Comparison of ENCODE assay signal across 21 cellular contexts in the genomic region with DNA sequence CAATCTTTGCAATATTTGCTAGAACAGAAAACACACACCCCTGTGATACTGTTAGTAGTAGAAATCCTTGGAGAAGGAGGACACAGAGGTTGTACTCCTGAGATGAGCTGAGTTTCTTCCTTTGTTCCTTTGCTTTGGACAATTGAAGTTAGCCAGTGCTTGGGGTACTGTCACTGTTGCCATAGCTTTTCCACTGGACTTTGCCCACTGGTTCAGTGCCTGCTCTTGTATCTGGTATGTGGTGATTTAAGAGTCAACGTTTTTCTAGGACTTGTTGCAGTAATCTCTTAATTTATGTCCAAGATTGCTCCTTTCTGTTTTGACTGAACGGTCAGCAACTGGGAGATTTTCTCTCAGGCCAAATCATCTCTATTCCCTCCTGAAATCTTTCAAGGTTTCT.
"Had no signal": no experiment of that assay in that cellular context is flagged by ENCODE, and none has a peak within 500 bp of the region (broad histone marks: within the 10 kb centered on the region; RNA-seq: fewer than 3 reads in every experiment).

No MANE protein-coding gene starts in this region.

- H3K4me1 ChIP-seq: gastrocnemius medialis, parathyroid adenoma, prostate gland, tibial nerve, upper lobe of left lung had no signal

- H3K27me3 ChIP-seq: dorsolateral prefrontal cortex, gastrocnemius medialis, neutrophil, tibial nerve, upper lobe of left lung had no signal

- H3K9ac ChIP-seq: parathyroid adenoma had no signal

- H2AFZ ChIP-seq: parathyroid adenoma had no signal

- H3K36me3 ChIP-seq: gastrocnemius medialis, neutrophil, prostate gland, thoracic aorta, tibial nerve, upper lobe of left lung had no signal

- H3K4me3 ChIP-seq: dorsolateral prefrontal cortex, gastrocnemius medialis, lung, mucosa of descending colon, prostate gland, skin epidermis, thoracic aorta, tibial nerve, upper lobe of left lung had no signal

- H3K27ac ChIP-seq: dorsolateral prefrontal cortex, gastrocnemius medialis, neutrophil, parathyroid adenoma, prostate gland, skin epidermis, thoracic aorta, tibial nerve, upper lobe of left lung had no signal

- DNase-seq: dorsolateral prefrontal cortex; effector CD4-positive, alpha-beta T cell; gastrocnemius medialis; head of caudate nucleus; left cardiac atrium; left ventricle myocardium superior; mucosa of descending colon; naive B cell; right cardiac atrium; stimulated activated CD4-positive, alpha-beta T cell treated with anti-CD3 and anti-CD28 coated beads, Interleukin-15, amount 100 ng/mL, for 24 hours; stimulated activated CD4-positive, alpha-beta T cell treated with anti-CD3 and anti-CD28 coated beads, Interleukin-2, amount 100 ng/mL, for 48 hours; stimulated activated naive B cell treated with anti-CD40 and anti-IgM and Interleukin-4, amounts not matched to agents 10 μg/mL and 1 μg/mL and 100 μg/mL, for 72 hours; upper lobe of left lung had no signal

- ATAC-seq: gastrocnemius medialis; left cardiac atrium; left ventricle myocardium superior; mucosa of descending colon; natural killer cell treated with Interleukin-12 subunit alpha and Interleukin-12 subunit beta and Interleukin-15 and Interleukin-18, amount 100 ng/mL, for 72 hours; right cardiac atrium; stimulated activated naive B cell treated with anti-CD40 and anti-IgM and Interleukin-4, amounts not matched to agents 10 μg/mL and 1 μg/mL and 100 μg/mL, for 72 hours had no signal

- H3K9me3 ChIP-seq: gastrocnemius medialis, mucosa of descending colon, neutrophil, prostate gland, thoracic aorta, tibial nerve, upper lobe of left lung had no signal
